In genomic region chr20:60046011-60046413, GRCh38 we compare ENCODE assay signal across 15 cellular contexts.
DNase-seq lines count a peak whose midpoint lies in the region; ATAC-seq, FAIRE-seq and TF ChIP-seq lines count a peak whose summit lies in the region.
"Had no signal": no experiment of that assay in that cellular context is flagged by ENCODE, and none has a peak within 500 bp of the region (broad histone marks: within the 10 kb centered on the region; RNA-seq: fewer than 3 reads in every experiment).

No MANE protein-coding gene starts in this region.

- no peak overlapping the region for H3K27ac Mint-ChIP-seq in naive thymus-derived CD4-positive, alpha-beta T cell
- H3K27ac Mint-ChIP-seq in glutamatergic neuron (ENCODE audit: unreplicated experiment): no peak overlapping the region
- H3K27ac Mint-ChIP-seq: memory B cell had no signal

- no peaks in the 10 kb centered on the region for H3K36me3 ChIP-seq in mammary epithelial cell (ENCODE audit: insufficient read depth, low read length)
- no peaks in the 10 kb centered on the region for H3K36me3 ChIP-seq in naive thymus-derived CD4-positive, alpha-beta T cell (ENCODE audit: control insufficient read depth in 2 of 3, insufficient read depth in 3 of 3, low read length in 3 of 3)
- H3K36me3 ChIP-seq: cardiac muscle cell had no signal

- WGBS in mammary epithelial cell (ENCODE audit: low coverage, missing lambda C conversion rate): 5% methylated on average over 4 of the region's 4 CpGs

- no peak for TF ChIP-seq CTCF in mammary epithelial cell (conservative IDR thresholded peaks at IDR 0.05 in 1 of 2, IDR thresholded peaks at IDR 0.05 in 1 of 2; ENCODE audit: extremely low read depth in 1 of 2, insufficient read depth in 1 of 2, low read depth in 1 of 2, low read length in 2 of 2)
- no peak for TF ChIP-seq CTCF in glutamatergic neuron (IDR thresholded peaks at IDR 0.05; ENCODE audit: partially characterized antibody, unreplicated experiment)

- peaks cover 0 to 18% (median 10%) of the 10 kb centered on the region in 5 donors for H3K27me3 Mint-ChIP-seq in naive thymus-derived CD4-positive, alpha-beta T cell
- H3K27me3 Mint-ChIP-seq in glutamatergic neuron (ENCODE audit: unreplicated experiment): no peaks in the 10 kb centered on the region

- H3K4me3 ChIP-seq in mammary epithelial cell (replicated peaks in 1 of 3; ENCODE audit: insufficient read depth in 1 of 3, low read depth in 2 of 3, low read length in 3 of 3): no peak overlapping the region
- no peak overlapping the region for H3K4me3 ChIP-seq in naive thymus-derived CD4-positive, alpha-beta T cell (ENCODE audit: low read length)
- H3K4me3 ChIP-seq: cardiac muscle cell, GM12878 had no signal

- in situ Hi-C loops in mammary epithelial cell (cut with MboI; ENCODE audit: low sequenced_read_pairs in 2 of 2): loop anchor here in 1 of 2 donors (5.0 kb wide), 1 partner anchor 89 kb away; the partner anchor contains the start of gene CDH26

- H3K4me1 Mint-ChIP-seq in naive thymus-derived CD4-positive, alpha-beta T cell: peaks cover 0 to 8% (median 0%) of the 10 kb centered on the region in 7 donors
- no peaks in the 10 kb centered on the region for H3K4me1 Mint-ChIP-seq in glutamatergic neuron (ENCODE audit: low read depth, unreplicated experiment)
- H3K4me1 Mint-ChIP-seq: memory B cell had no signal

- ATAC-seq in naive thymus-derived CD4-positive, alpha-beta T cell: peak; percentile 61
- ATAC-seq in SK-N-SH treated with all-trans-retinoic acid at 6 μM for 48 hours: no peak
- ATAC-seq: foreskin keratinocyte, GM12878 had no signal

- intact Hi-C loops in mammary epithelial cell (cut with micrococcal nuclease): no loop called here
- intact Hi-C loops in naive thymus-derived CD4-positive, alpha-beta T cell (cut with micrococcal nuclease): no loop called here

- no peak overlapping the region for H3K4me2 ChIP-seq in mammary epithelial cell (ENCODE audit: insufficient read depth, low read depth, low read length)

- CTCF ChIA-PET in mammary epithelial cell (lab: Charles Lee; ENCODE audit: low non-redundant PET): no interaction called here
- CTCF ChIA-PET in naive thymus-derived CD4-positive, alpha-beta T cell (lab: Charles Lee): no interaction called here

- no peak overlapping the region for H3K9ac ChIP-seq in mammary epithelial cell (ENCODE audit: insufficient read depth, low read length)

- no peak for TF ChIP-seq POLR2A in H54 (IDR thresholded peaks at IDR 0.05; ENCODE audit: low read depth, low read length)

- peak overlapping the region; percentile 77 for H2AFZ ChIP-seq in mammary epithelial cell (ENCODE audit: low read depth, low read length)

- no peaks in the 10 kb centered on the region for H3K27me3 ChIP-seq in mammary epithelial cell (ENCODE audit: insufficient read depth, low read length)
- no peaks in the 10 kb centered on the region for H3K27me3 ChIP-seq in naive thymus-derived CD4-positive, alpha-beta T cell (ENCODE audit: control insufficient read depth in 2 of 2, insufficient read depth in 2 of 2, low read length in 2 of 2)
- H3K27me3 ChIP-seq: cardiac muscle cell, foreskin keratinocyte had no signal

- BruUV-seq in mammary epithelial cell (replicated peaks; lab: Mats Ljungman, UMichigan): no TSS peak

- POLR2A ChIA-PET in naive thymus-derived CD4-positive, alpha-beta T cell (lab: Charles Lee): no interaction called here

- peaks cover 0 to 1% (median 0%) of the 10 kb centered on the region in 11 donors for H3K9me3 Mint-ChIP-seq in naive thymus-derived CD4-positive, alpha-beta T cell
- no peaks in the 10 kb centered on the region for H3K9me3 Mint-ChIP-seq in glutamatergic neuron (ENCODE audit: unreplicated experiment)

- H3K36me3 Mint-ChIP-seq in naive thymus-derived CD4-positive, alpha-beta T cell: peaks cover 0 to 3% (median 0%) of the 10 kb centered on the region in 5 donors
- no peaks in the 10 kb centered on the region for H3K36me3 Mint-ChIP-seq in glutamatergic neuron (ENCODE audit: unreplicated experiment)
- H3K36me3 Mint-ChIP-seq: memory B cell had no signal

- dilution Hi-C loops in mammary epithelial cell (cut with HindIII; ENCODE audit: low sequenced_read_pairs): no loop called here

- no peaks in the 10 kb centered on the region for H3K9me3 ChIP-seq in mammary epithelial cell (replicated peaks; ENCODE audit: insufficient read depth, low read length)
- H3K9me3 ChIP-seq in naive thymus-derived CD4-positive, alpha-beta T cell (ENCODE audit: control insufficient read depth in 2 of 3, low read length in 3 of 3): no peaks in the 10 kb centered on the region

- H3K4me1 ChIP-seq in mammary epithelial cell (ENCODE audit: insufficient read depth, low read length): peaks cover 34% of the 10 kb centered on the region
- no peaks in the 10 kb centered on the region for H3K4me1 ChIP-seq in naive thymus-derived CD4-positive, alpha-beta T cell (ENCODE audit: control insufficient read depth in 2 of 2, insufficient read depth in 2 of 2, low read length in 2 of 2)

- no peak overlapping the region for H3K4me3 Mint-ChIP-seq in naive thymus-derived CD4-positive, alpha-beta T cell
- H3K4me3 Mint-ChIP-seq in glutamatergic neuron (ENCODE audit: unreplicated experiment): no peak overlapping the region
- H3K4me3 Mint-ChIP-seq: memory B cell had no signal

- H3K27ac ChIP-seq in mammary epithelial cell (ENCODE audit: insufficient read depth, low read depth, low read length): no peak overlapping the region
- H3K27ac ChIP-seq in naive thymus-derived CD4-positive, alpha-beta T cell (ENCODE audit: low read depth, low read length): no peak overlapping the region
- H3K27ac ChIP-seq: cardiac muscle cell, foreskin keratinocyte had no signal

- no peaks in the 10 kb centered on the region for H4K20me1 ChIP-seq in mammary epithelial cell (ENCODE audit: insufficient read depth, low read length)

- peak; percentile 96 for DNase-seq in GF-D8 (lab: John Stamatoyannopoulos, UW)
- DNase-seq in NOMO-1 treated with DMSO at 0.1 percent for 48 hours (lab: John Stamatoyannopoulos, UW; ENCODE audit: unreplicated experiment): peak; percentile 97
- no peak for DNase-seq in mammary epithelial cell
- no peak for DNase-seq in naive thymus-derived CD4-positive, alpha-beta T cell
- no peak for DNase-seq in islet precursor cell
- DNase-seq in glutamatergic neuron: no peak
- DNase-seq in H54 (ENCODE audit: insufficient read length, low spot score): no peak
- DNase-seq: activated T-cell treated with anti-CD3 and anti-CD28 coated beads for 4 hours; foreskin keratinocyte; NCI-H510A treated with DMSO at 0.1 percent for 48 hours; stimulated activated CD8-positive, alpha-beta memory T cell treated with anti-CD3 and anti-CD28 coated beads, Interleukin-4, amount 100 ng/mL, for 48 hours had no signal

- no peaks in the 10 kb centered on the region for H3K79me2 ChIP-seq in mammary epithelial cell (ENCODE audit: insufficient read depth, low read length)

- FAIRE-seq in H54 (lab: Jason Lieb, UNC): no peak
- FAIRE-seq: GM12878 had no signal

TF ChIP-seq in SK-N-SH treated with all-trans-retinoic acid at 6 μM for 48 hours, 23 proteins besides CTCF, POLR2A, EP300 and RAD21 (continues in another document):
- TF ChIP-seq ARNTL (CRISPR knock-in tag; IDR thresholded peaks at IDR 0.05; ENCODE audit: borderline replicate concordance, low read depth) (no peak), ISL1 (CRISPR knock-in tag; IDR thresholded peaks at IDR 0.05) (no peak), ZFP30 (CRISPR knock-in tag; IDR thresholded peaks at IDR 0.05) (no peak), RARB (CRISPR knock-in tag; IDR thresholded peaks at IDR 0.05) (no peak), ZC3H10 (CRISPR knock-in tag; IDR thresholded peaks at IDR 0.05) (no peak), TOX (CRISPR knock-in tag; IDR thresholded peaks at IDR 0.05; ENCODE audit: borderline replicate concordance) (no peak), CREB5 (CRISPR knock-in tag; IDR thresholded peaks at IDR 0.05; ENCODE audit: low read depth) (no peak), CSRNP3 (CRISPR knock-in tag; IDR thresholded peaks at IDR 0.05) (no peak), PATZ1 (CRISPR knock-in tag; IDR thresholded peaks at IDR 0.05; ENCODE audit: borderline replicate concordance) (no peak), ZFP3 (CRISPR knock-in tag; IDR thresholded peaks at IDR 0.05) (no peak)

Comparison
In these comparisons a context has a peak if more than half of its experiments do, and no peak if none do; other contexts are left out.
1. DNase-seq: peak in GF-D8 (single experiment) and NOMO-1 treated with DMSO at 0.1 percent for 48 hours (single experiment); none in mammary epithelial cell (single experiment), naive thymus-derived CD4-positive, alpha-beta T cell (0 of 9), islet precursor cell (single experiment), glutamatergic neuron (single experiment) and H54 (single experiment).